In the genomic region with DNA sequence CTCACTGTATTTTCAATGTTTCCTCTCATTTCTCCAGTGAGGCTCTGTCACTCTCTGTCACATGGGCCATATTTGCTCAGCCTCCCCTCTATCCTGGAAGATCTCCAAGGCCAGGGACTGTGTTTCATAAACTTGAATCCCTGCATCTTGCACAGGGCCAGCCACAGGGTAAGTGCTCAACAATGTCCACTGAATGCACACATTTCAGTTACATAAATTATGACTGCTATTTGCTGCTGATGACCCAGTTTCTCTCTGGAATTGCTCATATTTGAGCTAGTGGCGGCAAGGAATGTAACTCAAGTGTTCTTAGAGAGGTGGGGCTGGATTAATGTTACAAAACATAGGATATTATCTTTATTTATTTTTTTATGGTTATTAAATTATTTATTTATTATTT, we compare ENCODE assay signal across 22 cellular contexts. TPM values are rescaled to one million over a fixed set of nuclear protein-coding genes. Genes with fewer than 3 reads are reported as not detected.
"Had no signal": no experiment of that assay in that cellular context is flagged by ENCODE, and none has a peak within 500 bp of the region (broad histone marks: within the 10 kb centered on the region; RNA-seq: fewer than 3 reads in every experiment).

No MANE protein-coding gene starts in this region.

- H3K36me3 ChIP-seq: brain microvascular endothelial cell had no signal

- H3K4me3 ChIP-seq: coronary artery, dorsolateral prefrontal cortex had no signal

- DNase-seq: activated CD4-positive, alpha-beta memory T cell treated with anti-CD3 and anti-CD28 coated beads, Interleukin-2, amount 10 ng/mL, durations not matched to agents 7 days and 5 days; activated CD4-positive, alpha-beta T cell treated with anti-CD3 and anti-CD28 coated beads for 1 hour; activated CD4-positive, alpha-beta T cell treated with anti-CD3 and anti-CD28 coated beads for 4 hours; activated CD4-positive, alpha-beta T cell treated with anti-CD3 and anti-CD28 coated beads, Interleukin-2, amount 10 ng/mL, durations not matched to agents 7 days and 5 days; activated CD4-positive, alpha-beta T cell treated with anti-CD3 and anti-CD28 coated beads, Interleukin-2, amount 50 U/mL, for 4 hours; activated CD8-positive, alpha-beta memory T cell treated with anti-CD3 and anti-CD28 coated beads, Interleukin-2, amount 50 U/mL, for 48 hours; activated effector memory CD4-positive, alpha-beta T cell treated with Interleukin-2 at 50 U/mL for 16 hours; activated gamma-delta T cell treated with Interleukin-2 at 50 U/mL for 16 hours; activated naive CD4-positive, alpha-beta T cell treated with anti-CD3 and anti-CD28 coated beads, Interleukin-2, amount 50 U/mL, for 16 hours; activated naive CD4-positive, alpha-beta T cell treated with Interleukin-2 at 50 U/mL for 16 hours; activated T-cell treated with anti-CD3 and anti-CD28 coated beads, Interleukin-2, amount 50 U/mL, for 4 hours; amniotic stem cell; anterior cingulate cortex; brain microvascular endothelial cell; dorsolateral prefrontal cortex; effector memory CD4-positive, alpha-beta T cell; endodermal cell; foreskin fibroblast; head of caudate nucleus; T-helper 2 cell had no signal

- H3K27ac ChIP-seq: brain microvascular endothelial cell, coronary artery, dorsolateral prefrontal cortex had no signal

- H3K27me3 ChIP-seq: brain microvascular endothelial cell had no signal

RNA-seq across cellular contexts. Expression of gene LGALS14, which starts 27.4 kb away (rescaled TPM):
- polyA plus RNA-seq: adipose tissue had no signal

RNA-seq across cellular contexts. Expression of gene LEUTX, which starts 47.0 kb away (rescaled TPM):
- polyA plus RNA-seq: adipose tissue had no signal
